8 cellular contexts compared by ENCODE assay signal in genomic region chrX:123450217-123450616, GRCh38.
DNase-seq lines count a peak whose midpoint lies in the region; ATAC-seq and TF ChIP-seq lines count a peak whose summit lies in the region.
"Had no signal": no experiment of that assay in that cellular context is flagged by ENCODE, and none has a peak within 500 bp of the region (broad histone marks: within the 10 kb centered on the region; RNA-seq: fewer than 3 reads in every experiment).

No MANE protein-coding gene starts in this region.

- H3K36me3 ChIP-seq in DND-41 (ENCODE audit: insufficient read depth, low read length), result no peaks in the 10 kb centered on the region
- no peaks in the 10 kb centered on the region for H3K36me3 ChIP-seq in H7 (replicated peaks; ENCODE audit: control insufficient read depth, insufficient read depth, low read length)
- no peaks in the 10 kb centered on the region for H3K36me3 ChIP-seq in lower lobe of right lung

- H3K27me3 ChIP-seq in DND-41 (ENCODE audit: insufficient read depth, low read length, poor library complexity) (no peaks in the 10 kb centered on the region), H7 (ENCODE audit: control insufficient read depth, insufficient read depth, low read length) (no peaks in the 10 kb centered on the region), lower lobe of right lung (ENCODE audit: low read depth) (no peaks in the 10 kb centered on the region)

- H3K4me1 ChIP-seq in DND-41 (ENCODE audit: insufficient read depth, low read length), result no peaks in the 10 kb centered on the region
- H3K4me1 ChIP-seq in lower lobe of right lung, result no peaks in the 10 kb centered on the region

- H3K4me2 ChIP-seq in DND-41 (ENCODE audit: insufficient read depth, low read length), result no peak overlapping the region

- no peak overlapping the region for H3K9ac ChIP-seq in DND-41 (ENCODE audit: low read depth, low read length)

- H3K9me3 ChIP-seq in DND-41 (ENCODE audit: insufficient read depth, low read length, severe bottlenecking) (no peaks in the 10 kb centered on the region), lower lobe of right lung (no peaks in the 10 kb centered on the region)

- H3K79me2 ChIP-seq in DND-41 (ENCODE audit: insufficient read depth, low read length), result no peaks in the 10 kb centered on the region

- H4K20me1 ChIP-seq in DND-41 (ENCODE audit: insufficient read depth, low read length), result no peaks in the 10 kb centered on the region

- no peak overlapping the region for H3K27ac ChIP-seq in DND-41 (ENCODE audit: low read length)
- no peak overlapping the region for H3K27ac ChIP-seq in lower lobe of right lung

- intact Hi-C loops in lower lobe of right lung (cut with DNase I), result no loop called here

- no peak for DNase-seq in DND-41
- peak; percentile 3 for DNase-seq in H7
- DNase-seq in astrocyte of the cerebellum (ENCODE audit: low read depth), result no peak
- DNase-seq in lower lobe of right lung, result no peak
- no peak for DNase-seq in 8988T
- no peak for DNase-seq in NCI-H2171 treated with DMSO at 0.1 percent for 48 hours (lab: John Stamatoyannopoulos, UW)
- DNase-seq: stimulated activated naive CD4-positive, alpha-beta T cell had no signal

- in situ Hi-C loops in astrocyte of the cerebellum (cut with HindIII; ENCODE audit: low sequenced_read_pairs), result no loop called here

- no peak overlapping the region for H3K4me3 ChIP-seq in DND-41 (ENCODE audit: low read depth in 1 of 2, low read length in 2 of 2)
- no peak overlapping the region for H3K4me3 ChIP-seq in H7 (ENCODE audit: insufficient read depth, low read depth, low read length)
- no peak overlapping the region for H3K4me3 ChIP-seq in astrocyte of the cerebellum (ENCODE audit: low read depth, low read length)
- H3K4me3 ChIP-seq in lower lobe of right lung, result no peak overlapping the region

- TF ChIP-seq CTCF in DND-41 (IDR thresholded peaks at IDR 0.05; ENCODE audit: borderline replicate concordance, extremely low read depth, low read length, poor library complexity, severe bottlenecking), result peak; percentile 46
- TF ChIP-seq CTCF in astrocyte of the cerebellum (IDR thresholded peaks at IDR 0.05; ENCODE audit: low read depth, low read length, missing control alignments), result peak; percentile 39
- TF ChIP-seq CTCF in lower lobe of right lung (IDR thresholded peaks at IDR 0.05), result peak; percentile 20

- ATAC-seq in DND-41 (ENCODE audit: insufficient read depth, low read depth), result no peak
- ATAC-seq in lower lobe of right lung, result no peak
- ATAC-seq in GM19455 (IDR thresholded peaks at IDR 0.05; ENCODE audit: unreplicated experiment), result no peak

- H2AFZ ChIP-seq in DND-41 (ENCODE audit: low read depth, low read length), result no peak overlapping the region
